ENCODE assay signal across 18 cellular contexts in the genomic region with DNA sequence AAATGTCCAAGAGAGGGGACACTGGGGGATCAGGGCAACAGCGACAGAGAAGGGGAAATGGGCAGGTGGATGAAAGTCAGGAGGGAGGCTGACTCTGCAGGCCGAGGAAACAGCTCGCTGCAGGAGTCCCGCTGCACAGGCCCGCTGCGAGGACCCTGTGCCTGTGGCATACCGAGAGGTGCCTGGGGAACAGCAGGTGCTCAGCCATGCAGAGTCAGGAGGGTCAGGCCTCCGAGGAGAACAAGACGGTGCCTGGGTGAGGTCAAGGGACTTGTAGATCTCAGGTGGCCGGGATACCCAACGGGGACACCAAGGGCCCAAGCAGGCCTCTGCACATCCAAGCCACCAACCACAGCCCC.
A peak's percentile ranks its signal among the peaks of the same experiment; 100 is the strongest.
DNase-seq lines count a peak whose midpoint lies in the region; ATAC-seq and TF ChIP-seq lines count a peak whose summit lies in the region.
"Had no signal": no experiment of that assay in that cellular context is flagged by ENCODE, and none has a peak within 500 bp of the region (broad histone marks: within the 10 kb centered on the region; RNA-seq: fewer than 3 reads in every experiment).

No MANE protein-coding gene starts in this region.

- H4K20me1 ChIP-seq in GM23338 (replicated peaks; ENCODE audit: insufficient read depth): peaks cover 18% of the 10 kb centered on the region
- H4K20me1 ChIP-seq in smooth muscle cell (ENCODE audit: low read depth): peaks cover 100% of the 10 kb centered on the region

- peaks cover 13% of the 10 kb centered on the region; the same call in 2 of the 3 replicates for H3K36me3 Mint-ChIP-seq in GM23338 (ENCODE audit: low read depth)

- H3K4me1 ChIP-seq in GM23338 (ENCODE audit: insufficient read depth) (peaks cover 44% of the 10 kb centered on the region), smooth muscle cell (ENCODE audit: low read depth) (peaks cover 25% of the 10 kb centered on the region)

- peaks cover 74% of the 10 kb centered on the region for H3K4me1 Mint-ChIP-seq in GM23338

- H3K9me3 ChIP-seq in smooth muscle cell (replicated peaks; ENCODE audit: low read depth): no peaks in the 10 kb centered on the region
- H3K9me3 ChIP-seq: esophagus squamous epithelium, left lung had no signal

- no peak overlapping the region for H3K4me3 Mint-ChIP-seq in GM23338
- H3K4me3 Mint-ChIP-seq: nephron progenitor cell had no signal

- peak; percentile 4; the same call in 2 of the 3 replicates for ATAC-seq in GM23338

- no peaks in the 10 kb centered on the region; the same call in 2 of the 3 replicates for H3K9me3 Mint-ChIP-seq in GM23338
- H3K9me3 Mint-ChIP-seq: nephron progenitor cell had no signal

- H3K36me3 ChIP-seq in GM23338 (ENCODE audit: insufficient read depth) (no peaks in the 10 kb centered on the region), smooth muscle cell (ENCODE audit: low read depth) (no peaks in the 10 kb centered on the region)

- H3K4me3 ChIP-seq in GM23338 (no peak overlapping the region), smooth muscle cell (no peak overlapping the region)
- H3K4me3 ChIP-seq: coronary artery, esophagus squamous epithelium, K562, left lung had no signal

- POLR2A ChIA-PET in RWPE1 (lab: Yijun Ruan, JAX; ENCODE audit: low non-redundant PET): no interaction called here

- H3K27me3 ChIP-seq in GM23338 (ENCODE audit: insufficient read depth) (no peaks in the 10 kb centered on the region), layer of hippocampus (ENCODE audit: control insufficient read depth, insufficient read depth, low read length) (no peaks in the 10 kb centered on the region), smooth muscle cell (ENCODE audit: low read depth) (no peaks in the 10 kb centered on the region)
- H3K27me3 ChIP-seq: esophagus squamous epithelium, left lung had no signal

- 0 out of 2 replicates have a peak, but pooled peaks cover 5% of the 10 kb centered on the region for H3F3A ChIP-seq in GM23338 (replicated peaks; ENCODE audit: low read depth)
- peaks cover 5% of the 10 kb centered on the region for H3F3A ChIP-seq in smooth muscle cell (ENCODE audit: low read depth)

- peaks cover 30% of the 10 kb centered on the region for H3K27me3 Mint-ChIP-seq in GM23338 (ENCODE audit: insufficient read depth, low read depth, poor library complexity)

- H3K9me2 ChIP-seq in GM23338 (ENCODE audit: insufficient read depth): no peaks in the 10 kb centered on the region

- H3K27ac ChIP-seq in GM23338 (ENCODE audit: low read depth) (peak overlapping the region; percentile 96), RWPE1 (peak overlapping the region; percentile 84), layer of hippocampus (ENCODE audit: low read depth, low read length) (peak overlapping the region; percentile 21), smooth muscle cell (ENCODE audit: low read depth) (peak overlapping the region; percentile 71)

- H3K27ac Mint-ChIP-seq in GM23338: peak overlapping the region; percentile 95
- H3K27ac Mint-ChIP-seq: nephron progenitor cell had no signal

- peak overlapping the region; percentile 64 for H3K4me2 ChIP-seq in GM23338
- peak overlapping the region; percentile 33 for H3K4me2 ChIP-seq in smooth muscle cell

- H3K79me2 ChIP-seq in GM23338 (replicated peaks; ENCODE audit: insufficient read depth): peaks cover 97% of the 10 kb centered on the region
- H3K79me2 ChIP-seq in smooth muscle cell (ENCODE audit: low read depth): peaks cover 96% of the 10 kb centered on the region

- CTCF ChIA-PET in RWPE1 (lab: Yijun Ruan, JAX): interaction anchor here (0.6 to 1.2 kb wide), 2 partner anchors 13 to 130 kb away, joined by 3 read pairs; no protein-coding TSS in a partner anchor

- no peak overlapping the region for H2AFZ ChIP-seq in GM23338
- H2AFZ ChIP-seq in smooth muscle cell (ENCODE audit: low read depth): no peak overlapping the region

- H3K9ac ChIP-seq in smooth muscle cell (ENCODE audit: low read depth): no peak overlapping the region

- 91% methylated on average over 11 of the region's 11 CpGs for WGBS in smooth muscle cell (ENCODE audit: low lambda C conversion rate)

- DNase-seq in GM23338 (ENCODE audit: low spot score) (no peak), RWPE1 (ENCODE audit: low spot score) (no peak), smooth muscle cell (lab: John Stamatoyannopoulos, UW; ENCODE audit: unreplicated experiment) (no peak), T-helper 9 cell (no peak), NCI-H748 (lab: John Stamatoyannopoulos, UW; ENCODE audit: unreplicated experiment) (no peak), MV-4-11 (lab: John Stamatoyannopoulos, UW) (no peak), DMS53 (lab: John Stamatoyannopoulos, UW) (no peak)
- DNase-seq: activated CD4-positive, alpha-beta T cell treated with anti-CD3 and anti-CD28 coated beads, Interleukin-2, amount 50 U/mL, for 48 hours; DMS79 treated with DMSO at 0.1 percent for 48 hours; esophagus squamous epithelium; hippocampal formation; NCI-H1105 treated with DMSO at 0.1 percent for 48 hours; stimulated activated CD4-positive, alpha-beta T cell treated with anti-CD3 and anti-CD28 coated beads, Interleukin-4, amount 100 ng/mL, for 4 hours had no signal

- TF ChIP-seq CTCF in GM23338 (conservative IDR thresholded peaks at IDR 0.05; ENCODE audit: low read depth in 2 of 2) (no peak), RWPE1 (conservative IDR thresholded peaks at IDR 0.05; ENCODE audit: low read depth) (no peak), smooth muscle cell (IDR thresholded peaks at IDR 0.05; ENCODE audit: borderline replicate concordance, insufficient read depth, poor library complexity, severe bottlenecking) (no peak)

TF ChIP-seq in GM23338, 12 proteins besides CTCF, POLR2A, EP300 and RAD21 (continues in another document):
- TF ChIP-seq, protein P1, sequence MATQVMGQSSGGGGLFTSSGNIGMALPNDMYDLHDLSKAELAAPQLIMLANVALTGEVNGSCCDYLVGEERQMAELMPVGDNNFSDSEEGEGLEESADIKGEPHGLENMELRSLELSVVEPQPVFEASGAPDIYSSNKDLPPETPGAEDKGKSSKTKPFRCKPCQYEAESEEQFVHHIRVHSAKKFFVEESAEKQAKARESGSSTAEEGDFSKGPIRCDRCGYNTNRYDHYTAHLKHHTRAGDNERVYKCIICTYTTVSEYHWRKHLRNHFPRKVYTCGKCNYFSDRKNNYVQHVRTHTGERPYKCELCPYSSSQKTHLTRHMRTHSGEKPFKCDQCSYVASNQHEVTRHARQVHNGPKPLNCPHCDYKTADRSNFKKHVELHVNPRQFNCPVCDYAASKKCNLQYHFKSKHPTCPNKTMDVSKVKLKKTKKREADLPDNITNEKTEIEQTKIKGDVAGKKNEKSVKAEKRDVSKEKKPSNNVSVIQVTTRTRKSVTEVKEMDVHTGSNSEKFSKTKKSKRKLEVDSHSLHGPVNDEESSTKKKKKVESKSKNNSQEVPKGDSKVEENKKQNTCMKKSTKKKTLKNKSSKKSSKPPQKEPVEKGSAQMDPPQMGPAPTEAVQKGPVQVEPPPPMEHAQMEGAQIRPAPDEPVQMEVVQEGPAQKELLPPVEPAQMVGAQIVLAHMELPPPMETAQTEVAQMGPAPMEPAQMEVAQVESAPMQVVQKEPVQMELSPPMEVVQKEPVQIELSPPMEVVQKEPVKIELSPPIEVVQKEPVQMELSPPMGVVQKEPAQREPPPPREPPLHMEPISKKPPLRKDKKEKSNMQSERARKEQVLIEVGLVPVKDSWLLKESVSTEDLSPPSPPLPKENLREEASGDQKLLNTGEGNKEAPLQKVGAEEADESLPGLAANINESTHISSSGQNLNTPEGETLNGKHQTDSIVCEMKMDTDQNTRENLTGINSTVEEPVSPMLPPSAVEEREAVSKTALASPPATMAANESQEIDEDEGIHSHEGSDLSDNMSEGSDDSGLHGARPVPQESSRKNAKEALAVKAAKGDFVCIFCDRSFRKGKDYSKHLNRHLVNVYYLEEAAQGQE (IDR thresholded peaks at IDR 0.05; ENCODE audit: unreplicated experiment): no peak

Comparison
In these comparisons a context has a peak if more than half of its experiments do, and no peak if none do; other contexts are left out.
1. H3K27ac ChIP-seq: peak in every context shown above with its lines; median percentile 96 in GM23338; 84 in RWPE1; 71 in smooth muscle cell; 21 in layer of hippocampus.